In the genomic region with DNA sequence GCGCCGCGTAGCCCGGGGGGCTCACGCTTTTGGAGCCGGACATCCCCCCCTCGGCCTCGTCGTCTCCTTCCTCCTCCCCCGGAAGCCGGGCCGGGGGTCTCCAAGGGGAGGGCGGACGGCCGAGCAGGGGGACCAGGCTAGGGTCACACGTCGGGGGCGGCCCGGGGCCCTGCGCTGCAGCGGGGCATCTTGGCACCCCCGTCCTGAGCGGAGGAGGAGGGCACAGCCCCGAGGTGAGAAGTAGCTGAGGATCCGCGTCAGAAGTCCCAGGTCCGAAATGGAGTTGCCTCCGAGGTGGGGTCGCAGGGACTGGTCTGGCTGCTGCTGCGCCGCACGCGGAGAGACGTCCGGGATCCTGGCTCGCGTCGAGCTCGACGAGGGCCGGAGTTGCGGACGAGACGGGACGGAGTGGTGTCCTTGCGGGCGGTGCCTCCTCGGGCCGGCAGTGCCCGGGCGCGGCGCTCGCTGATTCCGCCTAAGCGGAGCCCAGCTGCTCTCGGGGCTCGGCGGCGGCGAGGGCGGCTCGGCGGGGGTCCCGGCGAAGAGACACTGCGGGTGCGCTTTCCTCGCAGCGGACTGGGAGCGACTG, we compare ENCODE assay signal across 9 cellular contexts. TPM values are rescaled to one million over a fixed set of nuclear protein-coding genes. Genes with fewer than 3 reads are reported as not detected.
DNase-seq lines count a peak whose midpoint lies in the region; ATAC-seq and TF ChIP-seq lines count a peak whose summit lies in the region.
"Had no signal": no experiment of that assay in that cellular context is flagged by ENCODE, and none has a peak within 500 bp of the region (broad histone marks: within the 10 kb centered on the region; RNA-seq: fewer than 3 reads in every experiment).

TSS of gene ADCY5 (minus strand) at position 588 of the 589 bp plus-strand sequence. CDS start at position 43, 545 bp downstream.

- no peaks in the 10 kb centered on the region for H3K4me1 ChIP-seq in CD8-positive, alpha-beta T cell (ENCODE audit: insufficient read depth, low read length)
- peaks cover 4 to 19% of the 10 kb centered on the region in 2 donors for H3K4me1 ChIP-seq in duodenal mucosa (ENCODE audit: control insufficient read depth in 1 of 2, insufficient read depth in 2 of 2, low read length in 2 of 2)
- peaks cover 0 to 25% (median 18%) of the 10 kb centered on the region in 4 donors for H3K4me1 ChIP-seq in transverse colon

- POLR2A ChIA-PET in CD8-positive, alpha-beta T cell (lab: Charles Lee) = interaction anchor here (0.6 kb wide), 1 partner anchor 206 kb away, joined by 3 read pairs; no protein-coding TSS in a partner anchor

- peaks cover 54% of the 10 kb centered on the region for H3K27me3 Mint-ChIP-seq in CD8-positive, alpha-beta T cell (ENCODE audit: low read depth)

- H3K9me3 Mint-ChIP-seq in CD8-positive, alpha-beta T cell = no peaks in the 10 kb centered on the region

- no peaks in the 10 kb centered on the region for H3K9me3 ChIP-seq in CD8-positive, alpha-beta T cell (ENCODE audit: low read length)
- H3K9me3 ChIP-seq in duodenal mucosa (ENCODE audit: control insufficient read depth in 1 of 2, low read length in 2 of 2) (no peaks in the 10 kb centered on the region), transverse colon (no peaks in the 10 kb centered on the region)

- no peak for DNase-seq in CD8-positive, alpha-beta T cell
- DNase-seq in NCI-H1105 (lab: John Stamatoyannopoulos, UW) (peak; percentile 16), mesenteric fat pad (ENCODE audit: low spot score) (no peak), transverse colon (peak; percentile 33), NCI-H1436 (lab: John Stamatoyannopoulos, UW) (no peak), CD1c-positive myeloid dendritic cell (ENCODE audit: extremely low spot score) (no peak)

- H3K4me1 Mint-ChIP-seq in CD8-positive, alpha-beta T cell (ENCODE audit: low read depth) = peaks cover 5% of the 10 kb centered on the region

- ATAC-seq in CD8-positive, alpha-beta T cell = no peak
- ATAC-seq in GM19467 (IDR thresholded peaks at IDR 0.05; ENCODE audit: unreplicated experiment) = no peak

- H3K36me3 ChIP-seq in CD8-positive, alpha-beta T cell (ENCODE audit: insufficient read depth, low read length) = no peaks in the 10 kb centered on the region
- H3K36me3 ChIP-seq in duodenal mucosa (ENCODE audit: control insufficient read depth in 1 of 2, insufficient read depth in 2 of 2, low read length in 2 of 2) = no peaks in the 10 kb centered on the region
- H3K36me3 ChIP-seq in transverse colon = no peaks in the 10 kb centered on the region

- WGBS in transverse colon (ENCODE audit: low coverage in 1 of 2), 2 donors = 4% methylated on average over 53 of the region's 71 CpGs; no CpG with 5 or more reads in 1 of the 2 donors

- no peak within 1 kb of the TSS for H3K27ac Mint-ChIP-seq in CD8-positive, alpha-beta T cell

- no peak for TF ChIP-seq POLR2A in transverse colon (IDR thresholded peaks at IDR 0.05)

- intact Hi-C loops in CD8-positive, alpha-beta T cell (cut with DNase I, micrococcal nuclease) = loop anchor here (1.0 to 5.0 kb wide), 4 partner anchors 41 to 1901 kb away; partner anchors contain the start of gene POLQ (in 1 of the 2)
- intact Hi-C loops in transverse colon (cut with DNase I; ENCODE audit: low total_unique reads) = loop anchor here (5.0 to 10.0 kb wide), 2 partner anchors 74 to 116 kb away; no protein-coding TSS in a partner anchor

- in situ Hi-C loops in transverse colon (cut with MboI; ENCODE audit: low pct_ligation_motif_present in 1 of 4, low pct_unique_long_range_greater_than_20kb in 1 of 4, low sequenced_read_pairs in 3 of 4) = no loop called here

- H3K27me3 ChIP-seq in CD8-positive, alpha-beta T cell (ENCODE audit: insufficient read depth, low read length) = peaks cover 22% of the 10 kb centered on the region
- H3K27me3 ChIP-seq in duodenal mucosa (ENCODE audit: control insufficient read depth in 1 of 2, insufficient read depth in 2 of 2, low read length in 2 of 2) (peaks cover 16 to 33% of the 10 kb centered on the region in 2 donors), transverse colon (peaks cover 61% of the 10 kb centered on the region)

- peak within 1 kb of the TSS; percentile 43 for H3K4me3 ChIP-seq in CD8-positive, alpha-beta T cell (ENCODE audit: low read depth, low read length)
- peak within 1 kb of the TSS; percentile 51 to 60 for H3K4me3 ChIP-seq in duodenal mucosa (ENCODE audit: low read depth in 1 of 2, low read length in 2 of 2)
- H3K4me3 ChIP-seq in transverse colon = peak within 1 kb of the TSS; percentile 59 to 82 (median 68)

- CTCF ChIA-PET in CD8-positive, alpha-beta T cell (lab: Charles Lee) = interaction anchor here (0.8 to 1.8 kb wide), 5 partner anchors 10 to 117 kb away, joined by 3 to 12 read pairs (median 3); no protein-coding TSS in a partner anchor

- no peak within 1 kb of the TSS for H3K27ac ChIP-seq in CD8-positive, alpha-beta T cell (ENCODE audit: low read depth, low read length)
- peak within 1 kb of the TSS; percentile 20 for H3K27ac ChIP-seq in duodenal mucosa (ENCODE audit: low read depth, low read length)
- H3K27ac ChIP-seq in transverse colon = peak within 1 kb of the TSS; percentile 83 to 90 (median 88)
- H3K27ac ChIP-seq: epithelial cell of prostate had no signal

- no peak within 1 kb of the TSS for H3K9ac ChIP-seq in duodenal mucosa (ENCODE audit: low read depth in 1 of 2, low read length in 2 of 2)

- TF ChIP-seq EP300 in transverse colon (IDR thresholded peaks at IDR 0.05; ENCODE audit: low read depth) = no peak

- no peaks in the 10 kb centered on the region for H3K36me3 Mint-ChIP-seq in CD8-positive, alpha-beta T cell

- no peak for TF ChIP-seq CTCF in CD8-positive, alpha-beta T cell (IDR thresholded peaks at IDR 0.05)
- TF ChIP-seq CTCF in transverse colon (IDR thresholded peaks at IDR 0.05) = no peak

- peak within 1 kb of the TSS; percentile 70 for H3K4me3 Mint-ChIP-seq in CD8-positive, alpha-beta T cell

RNA-seq across cellular contexts. Expression of gene ADCY5, which starts in this region (rescaled TPM):
- total RNA-seq in CD8-positive, alpha-beta T cell = not detected
- total RNA-seq in mesenteric fat pad = 107 TPM
- 10 to 100 TPM; 13.9 to 42.0 (median 28.6) TPM for total RNA-seq in transverse colon

Comparison
In these comparisons a context has a peak if more than half of its experiments do, and no peak if none do; other contexts are left out.
1. RNA of gene ADCY5 (total RNA-seq): 107 TPM in mesenteric fat pad (single experiment) and 13.9 to 42.0 TPM in transverse colon; not detected in CD8-positive, alpha-beta T cell; every median in the first group is over 10 times any median in the second.
2. DNase-seq: peak in NCI-H1105 (single experiment) and transverse colon (single experiment); none in CD8-positive, alpha-beta T cell (0 of 7), mesenteric fat pad (single experiment), NCI-H1436 (single experiment) and CD1c-positive myeloid dendritic cell (single experiment).
3. Peak in every context shown above with its lines, with median percentiles within 50 percentile points of each other: H3K4me3 ChIP-seq.